ENCODE assay signal across 1 cellular context in the genomic region with DNA sequence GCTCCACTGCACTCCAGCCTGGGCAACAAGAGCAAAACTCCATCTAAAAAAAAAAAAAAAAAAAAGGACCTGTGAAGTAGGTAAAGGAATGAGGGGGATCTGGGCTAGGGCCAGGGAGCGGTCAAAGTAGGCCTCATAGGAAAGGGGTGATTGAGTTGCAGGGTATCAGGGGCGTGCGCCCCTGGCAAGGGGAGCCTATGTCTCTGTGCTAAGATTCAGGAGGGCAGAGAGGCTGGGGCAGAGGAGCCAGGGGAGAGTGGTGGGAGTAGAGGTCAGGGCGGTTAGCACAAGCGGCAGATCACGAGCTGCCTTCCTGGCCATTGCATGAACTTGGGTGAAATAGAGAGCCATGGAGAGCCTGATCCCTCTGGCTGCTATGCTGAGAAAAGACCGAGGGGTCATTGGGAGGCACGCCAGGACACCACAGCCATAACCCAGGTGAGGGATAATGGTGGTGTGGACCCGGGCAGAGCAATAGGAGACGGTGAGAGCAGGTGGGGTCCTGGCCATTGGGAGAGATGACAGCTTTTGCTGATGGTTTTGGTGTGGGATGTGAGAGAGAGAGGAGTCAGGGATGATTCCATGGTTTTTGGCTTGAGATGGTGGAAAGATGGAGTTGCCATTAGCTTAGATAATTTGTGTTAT.
TF ChIP-seq lines count a peak whose summit lies in the region.

No MANE protein-coding gene starts in this region.

TF ChIP-seq in IMR-90, 13 proteins besides CTCF, POLR2A, EP300 and RAD21 (continued from another document):
- TF ChIP-seq, protein P1, sequence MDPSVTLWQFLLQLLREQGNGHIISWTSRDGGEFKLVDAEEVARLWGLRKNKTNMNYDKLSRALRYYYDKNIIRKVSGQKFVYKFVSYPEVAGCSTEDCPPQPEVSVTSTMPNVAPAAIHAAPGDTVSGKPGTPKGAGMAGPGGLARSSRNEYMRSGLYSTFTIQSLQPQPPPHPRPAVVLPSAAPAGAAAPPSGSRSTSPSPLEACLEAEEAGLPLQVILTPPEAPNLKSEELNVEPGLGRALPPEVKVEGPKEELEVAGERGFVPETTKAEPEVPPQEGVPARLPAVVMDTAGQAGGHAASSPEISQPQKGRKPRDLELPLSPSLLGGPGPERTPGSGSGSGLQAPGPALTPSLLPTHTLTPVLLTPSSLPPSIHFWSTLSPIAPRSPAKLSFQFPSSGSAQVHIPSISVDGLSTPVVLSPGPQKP (IDR thresholded peaks at IDR 0.05; ENCODE audit: borderline replicate concordance, low read depth, low read length): no peak
TF ChIP-seq in IMR-90: peak in this region for 0.
